Comparison of ENCODE assay signal across 8 cellular contexts in the genomic region with DNA sequence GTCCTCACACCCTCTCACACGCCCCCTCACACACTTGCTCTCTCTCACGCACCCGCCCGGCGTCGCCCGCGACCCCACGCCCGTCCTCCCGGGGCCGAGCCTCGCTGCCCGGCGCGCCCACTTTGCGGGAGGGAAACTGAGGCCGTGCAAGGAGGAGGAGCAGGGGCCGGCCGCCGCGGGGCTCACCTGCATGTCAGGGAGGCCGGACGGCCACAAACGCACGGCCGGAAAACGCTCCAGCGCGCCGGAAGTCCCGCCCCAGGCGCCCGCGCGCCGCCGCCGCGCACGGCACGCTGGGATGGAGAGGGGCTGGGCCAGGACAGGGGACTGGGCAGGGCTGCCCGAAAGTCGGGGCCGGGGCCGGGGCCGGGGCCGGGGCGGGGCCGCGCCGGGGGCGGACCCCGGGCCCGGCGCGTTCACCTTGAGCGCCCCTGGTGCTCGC. TPM values are rescaled to one million over a fixed set of nuclear protein-coding genes. Genes with fewer than 3 reads are reported as not detected.
DNase-seq lines count a peak whose midpoint lies in the region; ATAC-seq and TF ChIP-seq lines count a peak whose summit lies in the region.

A gene (minus strand): TSS at position 222 of the 442 bp plus-strand sequence. CDS start 5,994 bp downstream, outside the sequence.

- no peaks in the 10 kb centered on the region for H3K9me2 ChIP-seq in OCI-LY7 (ENCODE audit: insufficient read depth, low read length)

- H3K9ac ChIP-seq in HUES48 (ENCODE audit: low read depth, low read length) (peak within 1 kb of the TSS; percentile 85), mucosa of stomach (ENCODE audit: low read length) (peak within 1 kb of the TSS; percentile 70)

- CTCF ChIA-PET in Caco-2 (lab: Charles Lee) = interaction anchor here (0.6 to 1.5 kb wide), 5 partner anchors 13 to 144 kb away, joined by 3 to 6 read pairs (median 4); no protein-coding TSS in a partner anchor
- CTCF ChIA-PET in OCI-LY7 (lab: Charles Lee; ENCODE audit: unreplicated experiment) = no interaction called here

- BruUV-seq in Caco-2 (replicated peaks; lab: Mats Ljungman, UMichigan) (no TSS peak), OCI-LY7 (replicated peaks; lab: Mats Ljungman, UMichigan) (no TSS peak)

- peaks cover 6% of the 10 kb centered on the region for H3K4me1 ChIP-seq in Caco-2
- peaks cover 5% of the 10 kb centered on the region; the same call in 1 of the 2 replicates for H3K4me1 ChIP-seq in HUES48 (ENCODE audit: control insufficient read depth, insufficient read depth, low read length)
- H3K4me1 ChIP-seq in OCI-LY7 (ENCODE audit: insufficient read depth, low read length, poor library complexity, severe bottlenecking) = peaks cover 35% of the 10 kb centered on the region
- H3K4me1 ChIP-seq in mucosa of stomach (ENCODE audit: control insufficient read depth, insufficient read depth, low read length) = peaks cover 5% of the 10 kb centered on the region

- peak within 1 kb of the TSS; percentile 78 for H3K27ac Mint-ChIP-seq in Caco-2 (ENCODE audit: unreplicated experiment)

- no peaks in the 10 kb centered on the region for H3K9me3 Mint-ChIP-seq in Caco-2 (ENCODE audit: unreplicated experiment)

- DNase-seq in Caco-2 = peak; percentile 90 to 96
- peak; percentile 89 for DNase-seq in OCI-LY7 (ENCODE audit: low spot score)
- DNase-seq in activated T-cell treated with anti-CD3 and anti-CD28 coated beads for 48 hours (ENCODE audit: low read depth) = peak; percentile 91
- DNase-seq in erythroblast (lab: John Stamatoyannopoulos, UW) = peak; percentile 87 to 91
- DNase-seq in stimulated activated CD8-positive, alpha-beta memory T cell treated with anti-CD3 and anti-CD28 coated beads, Interleukin-7, amount 100 ng/mL, for 1 hour (ENCODE audit: low read depth in 2 of 2) = peak; percentile 63 to 65

- H3K27me3 Mint-ChIP-seq in Caco-2 (ENCODE audit: insufficient read depth, unreplicated experiment) = no peaks in the 10 kb centered on the region

- peak within 1 kb of the TSS; percentile 84 for H3K4me3 Mint-ChIP-seq in Caco-2 (ENCODE audit: unreplicated experiment)

- H3K4me3 ChIP-seq in Caco-2 (ENCODE audit: low read depth, low read length) = peak within 1 kb of the TSS; percentile 100
- peak within 1 kb of the TSS; percentile 78 for H3K4me3 ChIP-seq in HUES48 (ENCODE audit: low read depth, low read length)
- H3K4me3 ChIP-seq in OCI-LY7 (ENCODE audit: low read depth, low read length, poor library complexity, severe bottlenecking) = peak within 1 kb of the TSS; percentile 88
- H3K4me3 ChIP-seq in mucosa of stomach (ENCODE audit: low read length) = peak within 1 kb of the TSS; percentile 50

- H3K36me3 ChIP-seq in Caco-2 (ENCODE audit: control insufficient read depth, insufficient read depth, low read length) = peaks cover 1% of the 10 kb centered on the region; the same call in 1 of the 2 replicates
- peaks cover 17% of the 10 kb centered on the region; the same call in 1 of the 2 replicates for H3K36me3 ChIP-seq in HUES48 (ENCODE audit: control insufficient read depth, insufficient read depth, low read length)
- H3K36me3 ChIP-seq in OCI-LY7 (ENCODE audit: insufficient read depth, low read length) = peaks cover 14% of the 10 kb centered on the region
- no peaks in the 10 kb centered on the region for H3K36me3 ChIP-seq in mucosa of stomach (ENCODE audit: control insufficient read depth, insufficient read depth, low read length)

- H3K27ac ChIP-seq in HUES48 (ENCODE audit: low read depth, low read length) = peak within 1 kb of the TSS; percentile 96
- peak within 1 kb of the TSS; percentile 44 for H3K27ac ChIP-seq in OCI-LY7 (ENCODE audit: low read depth, low read length, poor library complexity, severe bottlenecking)

- H3K36me3 Mint-ChIP-seq in Caco-2 (ENCODE audit: insufficient read depth, unreplicated experiment) = peaks cover 20% of the 10 kb centered on the region

- peak; percentile 55 for TF ChIP-seq POLR2A in erythroblast (IDR thresholded peaks at IDR 0.05; ENCODE audit: low read length)

- intact Hi-C loops in Caco-2 (cut with micrococcal nuclease; ENCODE audit: unreplicated experiment) = loop anchor here (1.0 kb wide), 1 partner anchor 42 kb away; no protein-coding TSS in a partner anchor
- intact Hi-C loops in OCI-LY7 (cut with micrococcal nuclease; ENCODE audit: unreplicated experiment) = loop anchor here (5.0 kb wide), 1 partner anchor 403 kb away; a partner anchor contains a TSS

- H3K4me2 ChIP-seq in OCI-LY7 (ENCODE audit: low read length) = peak within 1 kb of the TSS; percentile 70

- peak within 1 kb of the TSS; percentile 66 for H2AFZ ChIP-seq in OCI-LY7 (ENCODE audit: low read length)

- ATAC-seq in GM21390 (IDR thresholded peaks at IDR 0.05; ENCODE audit: unreplicated experiment) = peak; percentile 88

- peaks cover 6% of the 10 kb centered on the region for H3K4me1 Mint-ChIP-seq in Caco-2 (ENCODE audit: low read depth, unreplicated experiment)

- no peaks in the 10 kb centered on the region; the same call in 1 of the 2 replicates for H4K20me1 ChIP-seq in OCI-LY7 (ENCODE audit: insufficient read depth, low read length)

- POLR2A ChIA-PET in Caco-2 (lab: Charles Lee) = interaction anchor here (0.6 to 1.7 kb wide), 3 partner anchors 30 to 91 kb away, joined by 3 to 12 read pairs (median 3); no protein-coding TSS in a partner anchor
- POLR2A ChIA-PET in OCI-LY7 (lab: Charles Lee) = interaction anchor here (1.0 to 1.1 kb wide), 2 partner anchors 17 to 18 kb away, joined by 4 to 7 read pairs; no protein-coding TSS in a partner anchor

- peaks cover 19% of the 10 kb centered on the region for H3K79me2 ChIP-seq in OCI-LY7 (ENCODE audit: insufficient read depth, low read depth, low read length)

- TF ChIP-seq CTCF in Caco-2 (IDR thresholded peaks at IDR 0.05; ENCODE audit: insufficient read depth in 1 of 2, low read depth in 1 of 2, low read length in 1 of 2, severe bottlenecking in 1 of 2, unreplicated experiment in 1 of 2) = no peak
- no peak for TF ChIP-seq CTCF in OCI-LY7 (conservative IDR thresholded peaks at IDR 0.05; ENCODE audit: low read length)

- H3K9me3 ChIP-seq in Caco-2 (no peaks in the 10 kb centered on the region), HUES48 (ENCODE audit: control insufficient read depth, insufficient read depth, low read length) (no peaks in the 10 kb centered on the region), OCI-LY7 (ENCODE audit: low read length) (no peaks in the 10 kb centered on the region), mucosa of stomach (ENCODE audit: control insufficient read depth, low read length) (no peaks in the 10 kb centered on the region)

- no peaks in the 10 kb centered on the region for H3K27me3 ChIP-seq in Caco-2 (replicated peaks; ENCODE audit: control insufficient read depth, insufficient read depth, low read length)
- no peaks in the 10 kb centered on the region for H3K27me3 ChIP-seq in HUES48 (ENCODE audit: control insufficient read depth, insufficient read depth, low read length)
- no peaks in the 10 kb centered on the region for H3K27me3 ChIP-seq in mucosa of stomach (ENCODE audit: control insufficient read depth, insufficient read depth, low read length)

RNA-seq across cellular contexts. Expression of the gene that starts here (rescaled TPM):
- total RNA-seq in Caco-2 (2022) = 166 and 180 TPM in 2 replicates
- 30.6 and 39.4 TPM in 2 replicates for total RNA-seq in OCI-LY7 (2014; rRNA removed; shearing (Covaris generic))
- 69.6 and 71.1 TPM in 2 replicates for total RNA-seq in OCI-LY7 (2022)

Comparison
In these comparisons a context has a peak if more than half of its experiments do, and no peak if none do; other contexts are left out.
1. Peak in every context shown above with its lines: DNase-seq, ATAC-seq, H3K4me3 ChIP-seq and H3K27ac ChIP-seq.
2. H3K4me3 ChIP-seq: peak in every context shown above with its lines; median percentile 100 in Caco-2; 88 in OCI-LY7; 78 in HUES48; 50 in mucosa of stomach.